Comparison of ENCODE assay signal across 1 cellular context in genomic region chr9:137515338-137515724, GRCh38.
TF ChIP-seq lines count a peak whose summit lies in the region.

No MANE protein-coding gene starts in this region.

TF ChIP-seq in HepG2, 621 proteins besides CTCF, POLR2A, EP300 and RAD21:
- no peak for TF ChIP-seq RFXANK (CRISPR knock-in tag; IDR thresholded peaks at IDR 0.05)
- TF ChIP-seq HNRNPK (IDR thresholded peaks at IDR 0.05; ENCODE audit: low read depth, low read length, poor library complexity, severe bottlenecking): peak; percentile 80
